22 cellular contexts compared by ENCODE assay signal in genomic region chr1:20473894-20474293, GRCh38.
"Had no signal": no experiment of that assay in that cellular context is flagged by ENCODE, and none has a peak within 500 bp of the region (broad histone marks: within the 10 kb centered on the region; RNA-seq: fewer than 3 reads in every experiment).

No MANE protein-coding gene starts in this region.

- H3K36me3 Mint-ChIP-seq: activated CD4-positive, alpha-beta memory T cell treated with anti-CD3 and anti-CD28 coated beads for 36 hours; activated naive CD4-positive, alpha-beta T cell treated with anti-CD3 and anti-CD28 coated beads, Interleukin-2, amount 10 ng/mL, durations not matched to agents 7 days and 5 days; activated naive CD8-positive, alpha-beta T cell treated with anti-CD3 and anti-CD28 coated beads, Interleukin-2, amount 10 ng/mL, durations not matched to agents 7 days and 5 days had no signal

- H3K27ac Mint-ChIP-seq: activated CD4-positive, alpha-beta memory T cell treated with anti-CD3 and anti-CD28 coated beads for 36 hours; activated CD4-positive, alpha-beta T cell treated with anti-CD3 and anti-CD28 coated beads, Interleukin-2, amount 10 ng/mL, durations not matched to agents 24 days and 14 days; activated naive CD4-positive, alpha-beta T cell treated with anti-CD3 and anti-CD28 coated beads, Interleukin-2, amount 10 ng/mL, durations not matched to agents 7 days and 5 days; activated naive CD8-positive, alpha-beta T cell treated with anti-CD3 and anti-CD28 coated beads, Interleukin-2, amount 10 ng/mL, durations not matched to agents 7 days and 5 days; endodermal cell; stimulated activated naive CD8-positive, alpha-beta T cell treated with anti-CD3 and anti-CD28 coated beads, Interleukin-15, Interleukin-2, amounts not matched to agents 100 ng/mL and 50 ng/mL, for 24 hours; T-helper 2 cell treated with Interferon-gamma antibody and Interleukin-4, amounts not matched to agents 5 μg/mL and 100 μg/mL, for 36 hours had no signal

- H3K9me3 ChIP-seq: heart left ventricle, lower lobe of right lung, upper lobe of left lung, vagina had no signal

- H3K27me3 ChIP-seq: brain microvascular endothelial cell, vagina had no signal

- H3K4me3 Mint-ChIP-seq: activated CD4-positive, alpha-beta memory T cell treated with anti-CD3 and anti-CD28 coated beads for 36 hours; activated CD4-positive, alpha-beta T cell treated with anti-CD3 and anti-CD28 coated beads, Interleukin-2, amount 10 ng/mL, durations not matched to agents 24 days and 14 days; activated naive CD4-positive, alpha-beta T cell treated with anti-CD3 and anti-CD28 coated beads, Interleukin-2, amount 10 ng/mL, durations not matched to agents 7 days and 5 days; activated naive CD8-positive, alpha-beta T cell treated with anti-CD3 and anti-CD28 coated beads, Interleukin-2, amount 10 ng/mL, durations not matched to agents 7 days and 5 days; stimulated activated naive CD8-positive, alpha-beta T cell treated with anti-CD3 and anti-CD28 coated beads, Interleukin-15, Interleukin-2, amounts not matched to agents 100 ng/mL and 50 ng/mL, for 24 hours; T-helper 2 cell treated with Interferon-gamma antibody and Interleukin-4, amounts not matched to agents 5 μg/mL and 100 μg/mL, for 36 hours had no signal

- ATAC-seq: esophagus mucosa, lower lobe of right lung had no signal

- H3K4me1 Mint-ChIP-seq: activated CD4-positive, alpha-beta T cell treated with anti-CD3 and anti-CD28 coated beads, Interleukin-2, amount 10 ng/mL, durations not matched to agents 24 days and 14 days; activated naive CD4-positive, alpha-beta T cell treated with anti-CD3 and anti-CD28 coated beads, Interleukin-2, amount 10 ng/mL, durations not matched to agents 7 days and 5 days had no signal

- H3K36me3 ChIP-seq: brain microvascular endothelial cell, heart left ventricle, lower lobe of right lung, upper lobe of left lung, vagina had no signal

- DNase-seq: activated CD4-positive, alpha-beta memory T cell treated with anti-CD3 and anti-CD28 coated beads for 36 hours; activated CD4-positive, alpha-beta T cell treated with anti-CD3 and anti-CD28 coated beads, Interleukin-2, amount 10 ng/mL, durations not matched to agents 24 days and 14 days; activated CD8-positive, alpha-beta memory T cell treated with anti-CD3 and anti-CD28 coated beads, Interleukin-2, amount 50 U/mL, for 4 hours; activated gamma-delta T cell; activated naive CD4-positive, alpha-beta T cell treated with anti-CD3 and anti-CD28 coated beads, Interleukin-2, amount 10 ng/mL, durations not matched to agents 7 days and 5 days; activated naive CD8-positive, alpha-beta T cell treated with anti-CD3 and anti-CD28 coated beads, Interleukin-2, amount 10 ng/mL, durations not matched to agents 7 days and 5 days; activated T-cell treated with anti-CD3 and anti-CD28 coated beads, Interleukin-2, amount 50 U/mL, for 1 hour; amniotic stem cell; brain microvascular endothelial cell; foreskin keratinocyte; lower lobe of right lung; stimulated activated CD4-positive, alpha-beta T cell treated with anti-CD3 and anti-CD28 coated beads, Interleukin-12 subunit alpha, Interleukin-12 subunit beta, amount 100 ng/mL, for 4 hours; stimulated activated CD4-positive, alpha-beta T cell treated with anti-CD3 and anti-CD28 coated beads, Interleukin-4, amount 100 ng/mL, for 1 hour; T-helper 1 cell; upper lobe of left lung had no signal

- H3K9me3 Mint-ChIP-seq: activated CD4-positive, alpha-beta memory T cell treated with anti-CD3 and anti-CD28 coated beads for 36 hours; activated CD4-positive, alpha-beta T cell treated with anti-CD3 and anti-CD28 coated beads, Interleukin-2, amount 10 ng/mL, durations not matched to agents 24 days and 14 days; activated naive CD4-positive, alpha-beta T cell treated with anti-CD3 and anti-CD28 coated beads, Interleukin-2, amount 10 ng/mL, durations not matched to agents 7 days and 5 days; activated naive CD8-positive, alpha-beta T cell treated with anti-CD3 and anti-CD28 coated beads, Interleukin-2, amount 10 ng/mL, durations not matched to agents 7 days and 5 days; endodermal cell; stimulated activated naive CD8-positive, alpha-beta T cell treated with anti-CD3 and anti-CD28 coated beads, Interleukin-15, Interleukin-2, amounts not matched to agents 100 ng/mL and 50 ng/mL, for 24 hours; T-helper 2 cell treated with Interferon-gamma antibody and Interleukin-4, amounts not matched to agents 5 μg/mL and 100 μg/mL, for 36 hours had no signal

- H3K4me3 ChIP-seq: heart left ventricle, lower lobe of right lung, skin epidermis, upper lobe of left lung, vagina had no signal
